Comparison of ENCODE assay signal across 1 cellular context in genomic region chr12:101698782-101699347, GRCh38.
TF ChIP-seq lines count a peak whose summit lies in the region.

No MANE protein-coding gene starts in this region.

TF ChIP-seq in GM23338, 12 proteins besides CTCF, POLR2A, EP300 and RAD21 (continued from another document):
- TF ChIP-seq, protein P1, sequence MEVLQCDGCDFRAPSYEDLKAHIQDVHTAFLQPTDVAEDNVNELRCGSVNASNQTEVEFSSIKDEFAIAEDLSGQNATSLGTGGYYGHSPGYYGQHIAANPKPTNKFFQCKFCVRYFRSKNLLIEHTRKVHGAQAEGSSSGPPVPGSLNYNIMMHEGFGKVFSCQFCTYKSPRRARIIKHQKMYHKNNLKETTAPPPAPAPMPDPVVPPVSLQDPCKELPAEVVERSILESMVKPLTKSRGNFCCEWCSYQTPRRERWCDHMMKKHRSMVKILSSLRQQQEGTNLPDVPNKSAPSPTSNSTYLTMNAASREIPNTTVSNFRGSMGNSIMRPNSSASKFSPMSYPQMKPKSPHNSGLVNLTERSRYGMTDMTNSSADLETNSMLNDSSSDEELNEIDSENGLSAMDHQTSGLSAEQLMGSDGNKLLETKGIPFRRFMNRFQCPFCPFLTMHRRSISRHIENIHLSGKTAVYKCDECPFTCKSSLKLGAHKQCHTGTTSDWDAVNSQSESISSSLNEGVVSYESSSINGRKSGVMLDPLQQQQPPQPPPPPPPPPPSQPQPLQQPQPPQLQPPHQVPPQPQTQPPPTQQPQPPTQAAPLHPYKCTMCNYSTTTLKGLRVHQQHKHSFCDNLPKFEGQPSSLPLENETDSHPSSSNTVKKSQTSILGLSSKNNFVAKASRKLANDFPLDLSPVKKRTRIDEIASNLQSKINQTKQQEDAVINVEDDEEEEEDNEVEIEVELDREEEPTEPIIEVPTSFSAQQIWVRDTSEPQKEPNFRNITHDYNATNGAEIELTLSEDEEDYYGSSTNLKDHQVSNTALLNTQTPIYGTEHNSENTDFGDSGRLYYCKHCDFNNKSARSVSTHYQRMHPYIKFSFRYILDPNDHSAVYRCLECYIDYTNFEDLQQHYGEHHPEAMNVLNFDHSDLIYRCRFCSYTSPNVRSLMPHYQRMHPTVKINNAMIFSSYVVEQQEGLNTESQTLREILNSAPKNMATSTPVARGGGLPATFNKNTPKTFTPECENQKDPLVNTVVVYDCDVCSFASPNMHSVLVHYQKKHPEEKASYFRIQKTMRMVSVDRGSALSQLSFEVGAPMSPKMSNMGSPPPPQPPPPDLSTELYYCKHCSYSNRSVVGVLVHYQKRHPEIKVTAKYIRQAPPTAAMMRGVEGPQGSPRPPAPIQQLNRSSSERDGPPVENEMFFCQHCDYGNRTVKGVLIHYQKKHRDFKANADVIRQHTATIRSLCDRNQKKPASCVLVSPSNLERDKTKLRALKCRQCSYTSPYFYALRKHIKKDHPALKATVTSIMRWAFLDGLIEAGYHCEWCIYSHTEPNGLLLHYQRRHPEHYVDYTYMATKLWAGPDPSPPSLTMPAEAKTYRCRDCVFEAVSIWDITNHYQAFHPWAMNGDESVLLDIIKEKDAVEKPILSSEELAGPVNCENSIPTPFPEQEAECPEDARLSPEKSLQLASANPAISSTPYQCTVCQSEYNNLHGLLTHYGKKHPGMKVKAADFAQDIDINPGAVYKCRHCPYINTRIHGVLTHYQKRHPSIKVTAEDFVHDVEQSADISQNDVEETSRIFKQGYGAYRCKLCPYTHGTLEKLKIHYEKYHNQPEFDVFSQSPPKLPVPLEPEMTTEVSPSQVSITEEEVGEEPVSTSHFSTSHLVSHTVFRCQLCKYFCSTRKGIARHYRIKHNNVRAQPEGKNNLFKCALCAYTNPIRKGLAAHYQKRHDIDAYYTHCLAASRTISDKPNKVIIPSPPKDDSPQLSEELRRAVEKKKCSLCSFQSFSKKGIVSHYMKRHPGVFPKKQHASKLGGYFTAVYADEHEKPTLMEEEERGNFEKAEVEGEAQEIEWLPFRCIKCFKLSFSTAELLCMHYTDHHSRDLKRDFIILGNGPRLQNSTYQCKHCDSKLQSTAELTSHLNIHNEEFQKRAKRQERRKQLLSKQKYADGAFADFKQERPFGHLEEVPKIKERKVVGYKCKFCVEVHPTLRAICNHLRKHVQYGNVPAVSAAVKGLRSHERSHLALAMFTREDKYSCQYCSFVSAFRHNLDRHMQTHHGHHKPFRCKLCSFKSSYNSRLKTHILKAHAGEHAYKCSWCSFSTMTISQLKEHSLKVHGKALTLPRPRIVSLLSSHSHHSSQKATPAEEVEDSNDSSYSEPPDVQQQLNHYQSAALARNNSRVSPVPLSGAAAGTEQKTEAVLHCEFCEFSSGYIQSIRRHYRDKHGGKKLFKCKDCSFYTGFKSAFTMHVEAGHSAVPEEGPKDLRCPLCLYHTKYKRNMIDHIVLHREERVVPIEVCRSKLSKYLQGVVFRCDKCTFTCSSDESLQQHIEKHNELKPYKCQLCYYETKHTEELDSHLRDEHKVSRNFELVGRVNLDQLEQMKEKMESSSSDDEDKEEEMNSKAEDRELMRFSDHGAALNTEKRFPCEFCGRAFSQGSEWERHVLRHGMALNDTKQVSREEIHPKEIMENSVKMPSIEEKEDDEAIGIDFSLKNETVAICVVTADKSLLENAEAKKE (CRISPR knock-in tag; IDR thresholded peaks at IDR 0.05) = no peak
- TF ChIP-seq, protein P2, sequence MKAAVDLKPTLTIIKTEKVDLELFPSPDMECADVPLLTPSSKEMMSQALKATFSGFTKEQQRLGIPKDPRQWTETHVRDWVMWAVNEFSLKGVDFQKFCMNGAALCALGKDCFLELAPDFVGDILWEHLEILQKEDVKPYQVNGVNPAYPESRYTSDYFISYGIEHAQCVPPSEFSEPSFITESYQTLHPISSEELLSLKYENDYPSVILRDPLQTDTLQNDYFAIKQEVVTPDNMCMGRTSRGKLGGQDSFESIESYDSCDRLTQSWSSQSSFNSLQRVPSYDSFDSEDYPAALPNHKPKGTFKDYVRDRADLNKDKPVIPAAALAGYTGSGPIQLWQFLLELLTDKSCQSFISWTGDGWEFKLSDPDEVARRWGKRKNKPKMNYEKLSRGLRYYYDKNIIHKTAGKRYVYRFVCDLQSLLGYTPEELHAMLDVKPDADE (IDR thresholded peaks at IDR 0.05) = no peak
